ENCODE assay signal across 19 cellular contexts in genomic region chr4:170414961-170415360, GRCh38.
DNase-seq lines count a peak whose midpoint lies in the region; ATAC-seq and TF ChIP-seq lines count a peak whose summit lies in the region.
"Had no signal": no experiment of that assay in that cellular context is flagged by ENCODE, and none has a peak within 500 bp of the region (broad histone marks: within the 10 kb centered on the region; RNA-seq: fewer than 3 reads in every experiment).

No MANE protein-coding gene starts in this region.

- no peaks in the 10 kb centered on the region for H3K27me3 Mint-ChIP-seq in activated naive CD4-positive, alpha-beta T cell treated with anti-CD3 and anti-CD28 coated beads, Interleukin-2, amount 10 ng/mL, durations not matched to agents 7 days and 5 days
- H3K27me3 Mint-ChIP-seq: CD4-positive, alpha-beta T cell; IgD-negative memory B cell had no signal

- peak; percentile 6 for DNase-seq in EH (ENCODE audit: low read depth)
- DNase-seq in HCEC 1CT = peak; percentile 24
- DNase-seq in fibroblast of villous mesenchyme (ENCODE audit: low read depth) = peak; percentile 26
- DNase-seq in activated naive CD4-positive, alpha-beta T cell treated with anti-CD3 and anti-CD28 coated beads, Interleukin-2, amount 10 ng/mL, durations not matched to agents 7 days and 5 days = no peak
- no peak for DNase-seq in GM13977 (ENCODE audit: low spot score)
- DNase-seq in lower lobe of right lung = no peak
- DNase-seq: AML-193; Caco-2; CD4-positive, alpha-beta T cell; DMS153; DMS79; H9; KBM-7 had no signal

- H3K9me3 Mint-ChIP-seq in activated naive CD4-positive, alpha-beta T cell treated with anti-CD3 and anti-CD28 coated beads, Interleukin-2, amount 10 ng/mL, durations not matched to agents 7 days and 5 days = peaks cover 2% of the 10 kb centered on the region
- H3K9me3 Mint-ChIP-seq: CD4-positive, alpha-beta T cell had no signal

- no peak overlapping the region for H3K27ac ChIP-seq in lower lobe of right lung
- H3K27ac ChIP-seq: 22Rv1, A549, C4-2B had no signal

- ATAC-seq in SK-N-SH treated with all-trans-retinoic acid at 6 μM for 48 hours = peak; percentile 94
- ATAC-seq in GM18511 (IDR thresholded peaks at IDR 0.05; ENCODE audit: unreplicated experiment) = no peak
- no peak for ATAC-seq in lower lobe of right lung
- ATAC-seq: A549 had no signal

- no peaks in the 10 kb centered on the region for H3K27me3 ChIP-seq in lower lobe of right lung (ENCODE audit: low read depth)

- intact Hi-C loops in lower lobe of right lung (cut with DNase I) = no loop called here

- no peaks in the 10 kb centered on the region for H3K36me3 Mint-ChIP-seq in activated naive CD4-positive, alpha-beta T cell treated with anti-CD3 and anti-CD28 coated beads, Interleukin-2, amount 10 ng/mL, durations not matched to agents 7 days and 5 days
- H3K36me3 Mint-ChIP-seq: IgD-negative memory B cell had no signal

- no peaks in the 10 kb centered on the region for H3K36me3 ChIP-seq in lower lobe of right lung

- no peak overlapping the region for H3K27ac Mint-ChIP-seq in activated naive CD4-positive, alpha-beta T cell treated with anti-CD3 and anti-CD28 coated beads, Interleukin-2, amount 10 ng/mL, durations not matched to agents 7 days and 5 days
- H3K27ac Mint-ChIP-seq: CD4-positive, alpha-beta T cell; IgD-negative memory B cell had no signal

- H3K4me1 Mint-ChIP-seq in activated naive CD4-positive, alpha-beta T cell treated with anti-CD3 and anti-CD28 coated beads, Interleukin-2, amount 10 ng/mL, durations not matched to agents 7 days and 5 days = no peaks in the 10 kb centered on the region
- H3K4me1 Mint-ChIP-seq: H9 had no signal

- in situ Hi-C loops in GM13977 (cut with MboI; ENCODE audit: low pct_unique_long_range_greater_than_20kb, low sequenced_read_pairs, unreplicated experiment) = no loop called here

- no peak overlapping the region for H3K4me3 ChIP-seq in fibroblast of villous mesenchyme (ENCODE audit: low read depth, low read length)
- H3K4me3 ChIP-seq in lower lobe of right lung = no peak overlapping the region
- H3K4me3 ChIP-seq: A549 had no signal

- no peak overlapping the region for H3K4me3 Mint-ChIP-seq in activated naive CD4-positive, alpha-beta T cell treated with anti-CD3 and anti-CD28 coated beads, Interleukin-2, amount 10 ng/mL, durations not matched to agents 7 days and 5 days
- H3K4me3 Mint-ChIP-seq: CD4-positive, alpha-beta T cell; H9; IgD-negative memory B cell had no signal

- no peaks in the 10 kb centered on the region for H3K4me1 ChIP-seq in lower lobe of right lung
- H3K4me1 ChIP-seq: A549, Caco-2 had no signal

- CTCF ChIA-PET in activated naive CD4-positive, alpha-beta T cell treated with anti-CD3 and anti-CD28 coated beads, Interleukin-2, amount 10 ng/mL, durations not matched to agents 7 days and 5 days (lab: Charles Lee) = no interaction called here

- no peak for TF ChIP-seq CTCF in fibroblast of villous mesenchyme (IDR thresholded peaks at IDR 0.05; ENCODE audit: insufficient read depth, low read depth, low read length)
- TF ChIP-seq CTCF in GM13977 (IDR thresholded peaks at IDR 0.05; ENCODE audit: extremely low read depth, insufficient read depth, missing control alignments) = no peak
- no peak for TF ChIP-seq CTCF in lower lobe of right lung (IDR thresholded peaks at IDR 0.05)

- no peaks in the 10 kb centered on the region for H3K9me3 ChIP-seq in lower lobe of right lung
- H3K9me3 ChIP-seq: A549, Caco-2 had no signal

TF ChIP-seq in SK-N-SH treated with all-trans-retinoic acid at 6 μM for 48 hours, 23 proteins besides CTCF, POLR2A, EP300 and RAD21:
- TF ChIP-seq ZFP3 (CRISPR knock-in tag; IDR thresholded peaks at IDR 0.05) (no peak), ZC3H10 (CRISPR knock-in tag; IDR thresholded peaks at IDR 0.05) (no peak), ARNTL (CRISPR knock-in tag; IDR thresholded peaks at IDR 0.05; ENCODE audit: borderline replicate concordance, low read depth) (no peak), PATZ1 (CRISPR knock-in tag; IDR thresholded peaks at IDR 0.05; ENCODE audit: borderline replicate concordance) (no peak), GLIS3 (CRISPR knock-in tag; IDR thresholded peaks at IDR 0.05) (no peak), CREB5 (CRISPR knock-in tag; IDR thresholded peaks at IDR 0.05; ENCODE audit: low read depth) (no peak), CSRNP3 (CRISPR knock-in tag; IDR thresholded peaks at IDR 0.05) (no peak), TCF4 (CRISPR knock-in tag; IDR thresholded peaks at IDR 0.05; ENCODE audit: borderline replicate concordance) (no peak), TSHZ2 (CRISPR knock-in tag; IDR thresholded peaks at IDR 0.05) (no peak), RARB (CRISPR knock-in tag; IDR thresholded peaks at IDR 0.05) (no peak), ZNF70 (CRISPR knock-in tag; IDR thresholded peaks at IDR 0.05) (no peak), ISL1 (CRISPR knock-in tag; IDR thresholded peaks at IDR 0.05) (no peak), SNAI2 (CRISPR knock-in tag; IDR thresholded peaks at IDR 0.05) (no peak), CSDC2 (CRISPR knock-in tag; IDR thresholded peaks at IDR 0.05) (no peak), PPARA (CRISPR knock-in tag; IDR thresholded peaks at IDR 0.05; ENCODE audit: borderline replicate concordance) (no peak)

Comparison
In these comparisons a context has a peak if more than half of its experiments do, and no peak if none do; other contexts are left out.
1. DNase-seq: peak in EH (single experiment), HCEC 1CT (single experiment) and fibroblast of villous mesenchyme (single experiment); none in activated naive CD4-positive, alpha-beta T cell treated with anti-CD3 and anti-CD28 coated beads, Interleukin-2, amount 10 ng/mL, durations not matched to agents 7 days and 5 days (single experiment), GM13977 (single experiment) and lower lobe of right lung (single experiment).